ENCODE assay signal across 10 cellular contexts in genomic region chr3:183182732-183183610, GRCh38. TPM values are rescaled to one million over a fixed set of nuclear protein-coding genes. Genes with fewer than 3 reads are reported as not detected.
"Had no signal": no experiment of that assay in that cellular context is flagged by ENCODE, and none has a peak within 500 bp of the region (broad histone marks: within the 10 kb centered on the region; RNA-seq: fewer than 3 reads in every experiment).

No MANE protein-coding gene starts in this region.

- DNase-seq: activated CD4-positive, alpha-beta T cell treated with anti-CD3 and anti-CD28 coated beads, Interleukin-2, amount 10 ng/mL, durations not matched to agents 7 days and 5 days; cerebellar nuclear complex; cortex of kidney; stimulated activated naive B cell treated with anti-CD40 and anti-IgM and Interleukin-4, amounts not matched to agents 10 μg/mL and 1 μg/mL and 100 μg/mL, for 72 hours; upper lobe of right lung had no signal

- H3K27ac ChIP-seq: neutrophil, thoracic aorta, upper lobe of right lung had no signal

- H3K9me3 ChIP-seq: neutrophil, thoracic aorta, upper lobe of right lung had no signal

- ATAC-seq: activated CD4-positive, CD25-positive, alpha-beta regulatory T cell treated with anti-CD3 and anti-CD28 coated beads, Interleukin-2, amount 50 U/mL, for 24 hours; natural killer cell treated with Interleukin-12 subunit alpha and Interleukin-12 subunit beta and Interleukin-15 and Interleukin-18, amount 100 ng/mL, for 72 hours; stimulated activated naive B cell treated with anti-CD40 and anti-IgM and Interleukin-4, amounts not matched to agents 10 μg/mL and 1 μg/mL and 100 μg/mL, for 72 hours; upper lobe of right lung had no signal

- H3K4me3 ChIP-seq: thoracic aorta, upper lobe of right lung had no signal

- H3K36me3 ChIP-seq: neutrophil, thoracic aorta, upper lobe of right lung had no signal

RNA-seq across cellular contexts. Expression of gene LAMP3, which starts 20.4 kb away (rescaled TPM):
- total RNA-seq: mesenteric fat pad, thoracic aorta had no signal
